In genomic region chr4:128782875-128783614, GRCh38 we compare ENCODE assay signal across 1 cellular context.
TF ChIP-seq lines count a peak whose summit lies in the region.

No MANE protein-coding gene starts in this region.

TF ChIP-seq in GM12878, 131 proteins besides CTCF, POLR2A, EP300 and RAD21 (continued from another document):
- TF ChIP-seq, protein P1, sequence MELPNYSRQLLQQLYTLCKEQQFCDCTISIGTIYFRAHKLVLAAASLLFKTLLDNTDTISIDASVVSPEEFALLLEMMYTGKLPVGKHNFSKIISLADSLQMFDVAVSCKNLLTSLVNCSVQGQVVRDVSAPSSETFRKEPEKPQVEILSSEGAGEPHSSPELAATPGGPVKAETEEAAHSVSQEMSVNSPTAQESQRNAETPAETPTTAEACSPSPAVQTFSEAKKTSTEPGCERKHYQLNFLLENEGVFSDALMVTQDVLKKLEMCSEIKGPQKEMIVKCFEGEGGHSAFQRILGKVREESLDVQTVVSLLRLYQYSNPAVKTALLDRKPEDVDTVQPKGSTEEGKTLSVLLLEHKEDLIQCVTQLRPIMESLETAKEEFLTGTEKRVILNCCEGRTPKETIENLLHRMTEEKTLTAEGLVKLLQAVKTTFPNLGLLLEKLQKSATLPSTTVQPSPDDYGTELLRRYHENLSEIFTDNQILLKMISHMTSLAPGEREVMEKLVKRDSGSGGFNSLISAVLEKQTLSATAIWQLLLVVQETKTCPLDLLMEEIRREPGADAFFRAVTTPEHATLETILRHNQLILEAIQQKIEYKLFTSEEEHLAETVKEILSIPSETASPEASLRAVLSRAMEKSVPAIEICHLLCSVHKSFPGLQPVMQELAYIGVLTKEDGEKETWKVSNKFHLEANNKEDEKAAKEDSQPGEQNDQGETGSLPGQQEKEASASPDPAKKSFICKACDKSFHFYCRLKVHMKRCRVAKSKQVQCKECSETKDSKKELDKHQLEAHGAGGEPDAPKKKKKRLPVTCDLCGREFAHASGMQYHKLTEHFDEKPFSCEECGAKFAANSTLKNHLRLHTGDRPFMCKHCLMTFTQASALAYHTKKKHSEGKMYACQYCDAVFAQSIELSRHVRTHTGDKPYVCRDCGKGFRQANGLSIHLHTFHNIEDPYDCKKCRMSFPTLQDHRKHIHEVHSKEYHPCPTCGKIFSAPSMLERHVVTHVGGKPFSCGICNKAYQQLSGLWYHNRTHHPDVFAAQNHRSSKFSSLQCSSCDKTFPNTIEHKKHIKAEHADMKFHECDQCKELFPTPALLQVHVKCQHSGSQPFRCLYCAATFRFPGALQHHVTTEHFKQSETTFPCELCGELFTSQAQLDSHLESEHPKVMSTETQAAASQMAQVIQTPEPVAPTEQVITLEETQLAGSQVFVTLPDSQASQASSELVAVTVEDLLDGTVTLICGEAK (IDR thresholded peaks at IDR 0.05; ENCODE audit: borderline replicate concordance), result no peak
- TF ChIP-seq RBBP5 (conservative IDR thresholded peaks at IDR 0.05), result no peak
- TF ChIP-seq EZH2 (IDR thresholded peaks at IDR 0.05; ENCODE audit: borderline replicate concordance, control insufficient read depth, low read depth, low read length), result no peak
- no peak for TF ChIP-seq FOS (IDR thresholded peaks at IDR 0.05; ENCODE audit: borderline replicate concordance, extremely low read depth, insufficient read length)
- no peak for TF ChIP-seq IKZF2 (IDR thresholded peaks at IDR 0.05)
- TF ChIP-seq MEF2A (IDR thresholded peaks at IDR 0.05; ENCODE audit: insufficient read depth, low read depth, low read length), result no peak
- no peak for TF ChIP-seq EGR1 (IDR thresholded peaks at IDR 0.05; ENCODE audit: borderline replicate concordance in 1 of 2, low read depth in 2 of 2, low read length in 2 of 2)
- no peak for TF ChIP-seq ZNF24 (IDR thresholded peaks at IDR 0.05)
- TF ChIP-seq MTA2 (IDR thresholded peaks at IDR 0.05; ENCODE audit: low read depth), result no peak
- TF ChIP-seq RAD51 (IDR thresholded peaks at IDR 0.05), result no peak
- no peak for TF ChIP-seq SREBF1 (IDR thresholded peaks at IDR 0.05; ENCODE audit: low read length)
